ENCODE assay signal across 8 cellular contexts in the genomic region with DNA sequence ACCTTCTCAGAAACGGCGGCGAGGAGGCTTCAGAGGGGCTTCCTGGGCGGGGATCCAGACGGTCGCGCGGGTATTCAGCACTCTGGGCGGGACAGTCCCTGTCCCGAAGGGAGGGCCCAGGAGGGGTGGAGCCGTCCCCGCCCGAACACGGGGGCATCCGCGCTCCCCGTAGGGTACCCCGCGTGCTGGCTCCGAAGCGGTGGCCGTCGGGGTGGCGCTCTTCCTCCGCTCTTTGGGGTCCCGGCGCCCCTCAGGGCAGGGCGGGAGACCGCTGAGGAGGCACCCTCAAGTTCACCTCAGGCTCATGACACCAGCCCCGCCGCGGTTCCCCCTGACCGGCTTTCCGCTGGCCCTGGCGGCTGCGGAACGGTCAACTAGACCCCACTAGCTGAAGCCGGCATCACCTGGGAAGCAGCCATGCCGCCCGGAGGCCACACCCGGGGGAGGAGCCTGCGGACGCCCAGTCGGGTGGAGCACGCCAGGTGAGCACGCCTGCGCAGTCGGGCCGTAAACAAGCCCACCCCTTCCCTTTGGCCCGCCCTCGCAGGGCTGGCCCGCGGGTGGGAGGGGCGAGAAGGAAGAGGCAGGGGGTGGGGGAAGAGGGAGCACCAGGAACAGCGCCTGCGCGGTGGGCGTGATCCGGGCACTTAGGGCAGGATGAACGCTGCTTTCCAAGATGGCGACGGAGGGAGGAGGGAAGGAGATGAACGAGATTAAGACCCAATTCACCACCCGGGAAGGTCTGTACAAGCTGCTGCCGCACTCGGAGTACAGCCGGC. TPM values are rescaled to one million over a fixed set of nuclear protein-coding genes. Genes with fewer than 3 reads are reported as not detected.
DNase-seq lines count a peak whose midpoint lies in the region; ATAC-seq, FAIRE-seq and TF ChIP-seq lines count a peak whose summit lies in the region.

A gene with protein sequence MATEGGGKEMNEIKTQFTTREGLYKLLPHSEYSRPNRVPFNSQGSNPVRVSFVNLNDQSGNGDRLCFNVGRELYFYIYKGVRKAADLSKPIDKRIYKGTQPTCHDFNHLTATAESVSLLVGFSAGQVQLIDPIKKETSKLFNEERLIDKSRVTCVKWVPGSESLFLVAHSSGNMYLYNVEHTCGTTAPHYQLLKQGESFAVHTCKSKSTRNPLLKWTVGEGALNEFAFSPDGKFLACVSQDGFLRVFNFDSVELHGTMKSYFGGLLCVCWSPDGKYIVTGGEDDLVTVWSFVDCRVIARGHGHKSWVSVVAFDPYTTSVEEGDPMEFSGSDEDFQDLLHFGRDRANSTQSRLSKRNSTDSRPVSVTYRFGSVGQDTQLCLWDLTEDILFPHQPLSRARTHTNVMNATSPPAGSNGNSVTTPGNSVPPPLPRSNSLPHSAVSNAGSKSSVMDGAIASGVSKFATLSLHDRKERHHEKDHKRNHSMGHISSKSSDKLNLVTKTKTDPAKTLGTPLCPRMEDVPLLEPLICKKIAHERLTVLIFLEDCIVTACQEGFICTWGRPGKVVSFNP (plus strand): TSS at position 650 of the 779 bp plus-strand sequence. CDS start 27 bp downstream, at position 677.

- TF ChIP-seq POLR2A in GM12892 (IDR thresholded peaks at IDR 0.05; ENCODE audit: low read depth, low read length): peak; percentile 86
- TF ChIP-seq POLR2A in adrenal gland (IDR thresholded peaks at IDR 0.05): peak in 1 of 2 donors; percentile 68

- intact Hi-C loops in adrenal gland (cut with DNase I) (no loop called here), heart right ventricle (cut with DNase I) (loop anchor here in 5 of 10 donors (5.0 to 10.0 kb wide), 6 partner anchors 52 to 178 kb away; a partner anchor contains a TSS), posterior vena cava (cut with DNase I) (no loop called here), upper lobe of right lung (cut with DNase I) (no loop called here)

- H3K27me3 ChIP-seq in adrenal gland (no peaks in the 10 kb centered on the region), heart right ventricle (no peaks in the 10 kb centered on the region), upper lobe of right lung (no peaks in the 10 kb centered on the region)

- H3K9me3 ChIP-seq in adrenal gland (replicated peaks in 1 of 3) (no peaks in the 10 kb centered on the region), heart right ventricle (no peaks in the 10 kb centered on the region), upper lobe of right lung (no peaks in the 10 kb centered on the region)

- H3K27ac Mint-ChIP-seq in T-cell: peak within 1 kb of the TSS; percentile 94 to 96

- TF ChIP-seq CTCF in adrenal gland (IDR thresholded peaks at IDR 0.05) (no peak), heart right ventricle (IDR thresholded peaks at IDR 0.05) (no peak), upper lobe of right lung (IDR thresholded peaks at IDR 0.05) (no peak)

- H3K27ac ChIP-seq in adrenal gland: peak within 1 kb of the TSS; percentile 63 to 90 (median 69)
- peak within 1 kb of the TSS; percentile 42 to 94 (median 84) for H3K27ac ChIP-seq in heart right ventricle
- H3K27ac ChIP-seq in upper lobe of right lung: peak within 1 kb of the TSS; percentile 86

- H3K36me3 ChIP-seq in adrenal gland (replicated peaks in 1 of 2): no peaks in the 10 kb centered on the region
- peaks cover 0 to 12% (median 0%) of the 10 kb centered on the region in 9 donors for H3K36me3 ChIP-seq in heart right ventricle
- H3K36me3 ChIP-seq in upper lobe of right lung: no peaks in the 10 kb centered on the region

- FAIRE-seq in GM12892 (lab: Jason Lieb, UNC): peak; percentile 99

- ATAC-seq in HG02852 (IDR thresholded peaks at IDR 0.05; ENCODE audit: unreplicated experiment): peak; percentile 86
- peak; percentile 91 to 97 (median 94) for ATAC-seq in T-cell (replicated peaks in 1 of 4)
- ATAC-seq in heart right ventricle: peak; percentile 99 to 100 (median 99)
- ATAC-seq in upper lobe of right lung: peak; percentile 99

- POLR2A ChIA-PET in T-cell (lab: Charles Lee): interaction anchor here in 1 of 2 donors (0.6 kb wide), 2 partner anchors 51 to 138 kb away, joined by 3 read pairs; no protein-coding TSS in a partner anchor

- no peaks in the 10 kb centered on the region for H3K27me3 Mint-ChIP-seq in T-cell

- peaks cover 6% of the 10 kb centered on the region for H3K36me3 Mint-ChIP-seq in T-cell

- peak within 1 kb of the TSS; percentile 94 to 97 (median 95) for H3K4me3 Mint-ChIP-seq in T-cell

- peak; percentile 93 for DNase-seq in GM12892 (ENCODE audit: insufficient read length)
- peak; percentile 94 for DNase-seq in NCI-H1436 treated with DMSO at 0.1 percent for 48 hours (lab: John Stamatoyannopoulos, UW)
- DNase-seq in T-cell: peak; percentile 97 to 100 (median 99)
- DNase-seq in adrenal gland: peak; percentile 97 to 99 (median 98)
- DNase-seq in heart right ventricle: peak; percentile 98 to 99
- peak; percentile 99 for DNase-seq in posterior vena cava (ENCODE audit: low spot score)
- DNase-seq in upper lobe of right lung: peak; percentile 100

- WGBS in adrenal gland, 4 donors: 0 to 1% (median 0%) methylated on average over 13 to 67 of the region's 67 CpGs
- 1% methylated on average over 61 to 67 of the region's 67 CpGs for WGBS in heart right ventricle, 2 donors

- H3K4me1 ChIP-seq in adrenal gland (replicated peaks in 1 of 2) (peaks cover 8 to 29% of the 10 kb centered on the region in 2 donors), heart right ventricle (peaks cover 6 to 37% (median 30%) of the 10 kb centered on the region in 9 donors), upper lobe of right lung (peaks cover 19% of the 10 kb centered on the region)

- H3K4me3 ChIP-seq in adrenal gland: peak within 1 kb of the TSS; percentile 72 to 97 (median 88)
- H3K4me3 ChIP-seq in heart right ventricle: peak within 1 kb of the TSS; percentile 71 to 100 (median 94)
- peak within 1 kb of the TSS; percentile 90 for H3K4me3 ChIP-seq in upper lobe of right lung

- H3K4me1 Mint-ChIP-seq in T-cell: peaks cover 23 to 29% (median 26%) of the 10 kb centered on the region in 3 donors

- H3K9me3 Mint-ChIP-seq in T-cell: no peaks in the 10 kb centered on the region

- CTCF ChIA-PET in T-cell (lab: Charles Lee): no interaction called here

RNA-seq across cellular contexts. Expression of the gene that starts here (rescaled TPM):
- 13.1 TPM for polyA plus RNA-seq in GM12892 (2012; ENCODE audit: missing spikeins)
- total RNA-seq in T-cell (10 to 100 TPM; 38.9 to 53.1 (median 49.5) TPM), adrenal gland (10 to 100 TPM; 13.1 to 55.9 (median 48.1) TPM), heart right ventricle (10 to 100 TPM; 19.0 to 28.0 (median 20.6) TPM), posterior vena cava (10 to 100 TPM; 27.6 to 28.0 TPM), upper lobe of right lung (25.2 TPM)
- polyA plus RNA-seq in adrenal gland (10 to 100 TPM; 21.5 to 46.1 (median 26.0) TPM), heart right ventricle (10 to 100 TPM; 10.7 to 16.4 TPM)

Comparison
In these comparisons a context has a peak if more than half of its experiments do, and no peak if none do; other contexts are left out.
1. Peak in every context shown above with its lines: DNase-seq, ATAC-seq, H3K4me3 ChIP-seq and H3K27ac ChIP-seq.